16 cellular contexts compared by ENCODE assay signal in genomic region chr2:43313642-43314017, GRCh38.
DNase-seq lines count a peak whose midpoint lies in the region; ATAC-seq and TF ChIP-seq lines count a peak whose summit lies in the region.
"Had no signal": no experiment of that assay in that cellular context is flagged by ENCODE, and none has a peak within 500 bp of the region (broad histone marks: within the 10 kb centered on the region; RNA-seq: fewer than 3 reads in every experiment).

No MANE protein-coding gene starts in this region.

- WGBS in prostate gland: 80% methylated on average over 6 of the region's 6 CpGs

- H3K36me3 ChIP-seq in left ventricle myocardium inferior (no peaks in the 10 kb centered on the region), prostate gland (no peaks in the 10 kb centered on the region), uterus (no peaks in the 10 kb centered on the region)

- H3K27ac ChIP-seq in left ventricle myocardium inferior (replicated peaks) (peak overlapping the region; percentile 76), prostate gland (peak overlapping the region; percentile 69 to 75), uterus (peak overlapping the region; percentile 79 to 84)
- H3K27ac ChIP-seq: 22Rv1 had no signal

- TF ChIP-seq CTCF in left ventricle myocardium inferior (IDR thresholded peaks at IDR 0.05; ENCODE audit: borderline replicate concordance) (no peak), prostate gland (IDR thresholded peaks at IDR 0.05) (no peak), uterus (IDR thresholded peaks at IDR 0.05) (no peak)

- H3K4me1 ChIP-seq in left ventricle myocardium inferior (peaks cover 28% of the 10 kb centered on the region), prostate gland (replicated peaks) (peaks cover 13% of the 10 kb centered on the region), uterus (peaks cover 0 to 15% of the 10 kb centered on the region in 2 donors)

- no peaks in the 10 kb centered on the region for H3K27me3 ChIP-seq in left ventricle myocardium inferior (ENCODE audit: low read depth)
- no peaks in the 10 kb centered on the region for H3K27me3 ChIP-seq in prostate gland (replicated peaks; ENCODE audit: insufficient read depth)
- H3K27me3 ChIP-seq in uterus: no peaks in the 10 kb centered on the region

- no peak for ATAC-seq in GM19328 (IDR thresholded peaks at IDR 0.05; ENCODE audit: unreplicated experiment)

- no peak overlapping the region for H3K4me3 ChIP-seq in left ventricle myocardium inferior
- H3K4me3 ChIP-seq in prostate gland: no peak overlapping the region
- no peak overlapping the region for H3K4me3 ChIP-seq in uterus

- intact Hi-C loops in left ventricle myocardium inferior (cut with micrococcal nuclease): no loop called here
- intact Hi-C loops in prostate gland (cut with DNase I): no loop called here
- intact Hi-C loops in uterus (cut with DNase I; ENCODE audit: low total_unique reads): no loop called here

- H3K9me3 ChIP-seq in left ventricle myocardium inferior (replicated peaks) (no peaks in the 10 kb centered on the region), prostate gland (no peaks in the 10 kb centered on the region), uterus (no peaks in the 10 kb centered on the region)

- TF ChIP-seq POLR2A in prostate gland (IDR thresholded peaks at IDR 0.05) (no peak), uterus (IDR thresholded peaks at IDR 0.05) (no peak)

- DNase-seq in DMS 273 (lab: John Stamatoyannopoulos, UW; ENCODE audit: unreplicated experiment) (peak; percentile 59), DMS 273 treated with DMSO at 0.1 percent for 48 hours (lab: John Stamatoyannopoulos, UW) (no peak), left ventricle myocardium inferior (no peak), prostate gland (ENCODE audit: low spot score) (no peak), uterus (peak in 1 of 2 donors; percentile 20), globus pallidus (ENCODE audit: low spot score) (no peak), NK-92 (lab: John Stamatoyannopoulos, UW; ENCODE audit: unreplicated experiment) (no peak)
- DNase-seq: activated CD4-positive, alpha-beta T cell treated with anti-CD3 and anti-CD28 coated beads, Interleukin-2, amount 10 ng/mL, durations not matched to agents 7 days and 5 days; activated T-cell treated with anti-CD3 and anti-CD28 coated beads, Interleukin-2, amount 50 U/mL, for 48 hours; CD8-positive, alpha-beta memory T cell; cortex of kidney; GDM1; NCI-H1694; T-helper 2 cell had no signal
